Comparison of ENCODE assay signal across 22 cellular contexts in genomic region chr15:75161106-75161505, GRCh38.
"Had no signal": no experiment of that assay in that cellular context is flagged by ENCODE, and none has a peak within 500 bp of the region (broad histone marks: within the 10 kb centered on the region; RNA-seq: fewer than 3 reads in every experiment).

No MANE protein-coding gene starts in this region.

- H3K27me3 ChIP-seq: esophagus squamous epithelium, upper lobe of left lung, vagina had no signal

- ATAC-seq: activated CD4-positive, alpha-beta T cell treated with anti-CD3 and anti-CD28 coated beads for 36 hours; activated CD8-positive, alpha-beta memory T cell treated with anti-CD3 and anti-CD28 coated beads, Interleukin-2, amount 10 ng/mL, durations not matched to agents 7 days and 5 days; activated CD8-positive, alpha-beta T cell treated with anti-CD3 and anti-CD28 coated beads, Interleukin-2, amount 10 ng/mL, durations not matched to agents 7 days and 5 days; left cardiac atrium; naive thymus-derived CD8-positive, alpha-beta T cell; right cardiac atrium; stimulated activated naive CD8-positive, alpha-beta T cell treated with anti-CD3 and anti-CD28 coated beads, Interleukin-15, Interleukin-2, amounts not matched to agents 100 U/mL and 50 U/mL, for 24 hours; T-helper 17 cell had no signal

- H3K27ac ChIP-seq: esophagus squamous epithelium, thoracic aorta, upper lobe of left lung, vagina had no signal

- H3K4me1 ChIP-seq: esophagus squamous epithelium, vagina had no signal

- H3K9me3 ChIP-seq: esophagus squamous epithelium, thoracic aorta, upper lobe of left lung, vagina had no signal

- DNase-seq: activated CD4-positive, alpha-beta T cell treated with anti-CD3 and anti-CD28 coated beads for 36 hours; activated CD4-positive, CD25-positive, alpha-beta regulatory T cell; activated CD8-positive, alpha-beta memory T cell treated with anti-CD3 and anti-CD28 coated beads, Interleukin-2, amount 10 ng/mL, durations not matched to agents 7 days and 5 days; activated CD8-positive, alpha-beta T cell treated with anti-CD3 and anti-CD28 coated beads, Interleukin-2, amount 10 ng/mL, durations not matched to agents 7 days and 5 days; activated naive CD4-positive, alpha-beta T cell treated with Interleukin-2 at 50 U/mL for 16 hours; activated T-cell treated with anti-CD3 and anti-CD28 coated beads, Interleukin-2, amount 50 U/mL, for 48 hours; anterior cingulate cortex; dermis blood vessel endothelial cell; effector CD4-positive, alpha-beta T cell; esophagus squamous epithelium; foreskin melanocyte; left cardiac atrium; mammary epithelial cell; naive thymus-derived CD8-positive, alpha-beta T cell; right cardiac atrium; stimulated activated CD4-positive, alpha-beta T cell treated with anti-CD3 and anti-CD28 coated beads, Interleukin-2, amount 100 ng/mL, for 48 hours; stimulated activated naive CD8-positive, alpha-beta T cell treated with anti-CD3 and anti-CD28 coated beads, Interleukin-15, Interleukin-2, amounts not matched to agents 100 U/mL and 50 U/mL, for 24 hours; T-helper 17 cell; T1000; upper lobe of left lung had no signal

- H3K36me3 ChIP-seq: esophagus squamous epithelium, thoracic aorta, upper lobe of left lung, vagina had no signal

- H3K4me3 ChIP-seq: esophagus squamous epithelium, thoracic aorta, upper lobe of left lung, vagina had no signal
